In genomic region chr6:133741375-133741861, GRCh38 we compare ENCODE assay signal across 13 cellular contexts.
A peak's percentile ranks its signal among the peaks of the same experiment; 100 is the strongest.
DNase-seq lines count a peak whose midpoint lies in the region; TF ChIP-seq lines count a peak whose summit lies in the region.
"Had no signal": no experiment of that assay in that cellular context is flagged by ENCODE, and none has a peak within 500 bp of the region (broad histone marks: within the 10 kb centered on the region; RNA-seq: fewer than 3 reads in every experiment).

No MANE protein-coding gene starts in this region.

- WGBS in H9 (ENCODE audit: extremely low coverage, insufficient read length, low lambda C conversion rate), result no CpG with 5 or more reads among the region's 5 CpGs

- TF ChIP-seq CTCF in H9 (conservative IDR thresholded peaks at IDR 0.05), result no peak

- H3K79me2 ChIP-seq in H9 (ENCODE audit: insufficient read depth, low read length), result no peaks in the 10 kb centered on the region

- H4K91ac ChIP-seq in H9 (ENCODE audit: insufficient read length, low read depth, low read length), result no peak overlapping the region

- H3K4ac ChIP-seq in H9 (ENCODE audit: low read depth, low read length), result no peak overlapping the region

- H3K9me3 Mint-ChIP-seq in H9, result no peaks in the 10 kb centered on the region

- peak overlapping the region in 1 of 2 experiments; percentile 26; a peak in 1 of 5 replicates for H3K4me3 Mint-ChIP-seq in H9
- H3K4me3 Mint-ChIP-seq: T-helper 17 cell had no signal

- no peak overlapping the region for H3K23ac ChIP-seq in H9 (ENCODE audit: insufficient read length, low read depth, low read length)

- H3K23me2 ChIP-seq in H9 (ENCODE audit: insufficient read length, low read depth, low read length, poor library complexity, severe bottlenecking), result no peaks in the 10 kb centered on the region

- H4K8ac ChIP-seq in H9 (replicated peaks; ENCODE audit: insufficient read length, low read depth, low read length), result no peak overlapping the region

- no peaks in the 10 kb centered on the region for H3K79me1 ChIP-seq in H9 (ENCODE audit: insufficient read depth, low read depth, low read length, poor library complexity, severe bottlenecking)

- peaks cover 16% of the 10 kb centered on the region in 2 experiments for H3K4me1 Mint-ChIP-seq in H9
- H3K4me1 Mint-ChIP-seq: T-helper 17 cell had no signal

- no peak overlapping the region for H2BK5ac ChIP-seq in H9 (ENCODE audit: insufficient read length, low read length)

- no peak overlapping the region for H2BK15ac ChIP-seq in H9 (ENCODE audit: low read depth, low read length)

- H3K14ac ChIP-seq in H9 (ENCODE audit: insufficient read depth, low read length), result no peak overlapping the region; the same call in 1 of the 2 replicates

- H3K27me3 Mint-ChIP-seq in H9 (ENCODE audit: low read depth), result no peaks in the 10 kb centered on the region
- H3K27me3 Mint-ChIP-seq: T-helper 17 cell had no signal

- no peak overlapping the region for H2BK120ac ChIP-seq in H9 (ENCODE audit: low read depth, low read length, poor library complexity, severe bottlenecking)

- peaks cover 0 to 1% (median 0%) of the 10 kb centered on the region in 3 experiments; a peak in 1 of 7 replicates for H3K36me3 Mint-ChIP-seq in H9 (ENCODE audit: insufficient read depth in 1 of 3, low read depth in 3 of 3)

- H2BK12ac ChIP-seq in H9 (ENCODE audit: insufficient read length, low read depth, low read length), result no peak overlapping the region

- H3K4me1 ChIP-seq in subcutaneous abdominal adipose tissue (ENCODE audit: control insufficient read depth in 5 of 5, insufficient read depth in 5 of 5, low read length in 5 of 5) (peaks cover 0 to 11% (median 8%) of the 10 kb centered on the region in 5 donors), H9 (ENCODE audit: insufficient read depth, low read length) (no peaks in the 10 kb centered on the region; the same call in 1 of the 2 replicates)

- H3K27ac Mint-ChIP-seq in H9, result peak overlapping the region in 1 of 3 experiments; percentile 16; a peak in 2 of 7 replicates
- H3K27ac Mint-ChIP-seq: T-helper 17 cell had no signal

- H3T11ph ChIP-seq in H9 (ENCODE audit: low read length), result no peak overlapping the region

- no peak overlapping the region for H2BK20ac ChIP-seq in H9 (ENCODE audit: low read depth, low read length, poor library complexity, severe bottlenecking)

- H2AK5ac ChIP-seq in H9 (ENCODE audit: insufficient read length, low read length), result no peak overlapping the region

- H3K18ac ChIP-seq in H9 (ENCODE audit: insufficient read length, low read depth, low read length), result no peak overlapping the region

- H3K4me2 ChIP-seq in H9 (ENCODE audit: insufficient read depth, insufficient read length, low read length), result no peak overlapping the region

- peak; percentile 3 for DNase-seq in NCI-H510A treated with DMSO at 0.1 percent for 48 hours (lab: John Stamatoyannopoulos, UW)
- DNase-seq in NCI-H510A (lab: John Stamatoyannopoulos, UW), result no peak
- DNase-seq in NCI-H82 treated with DMSO at 0.1 percent for 48 hours (lab: John Stamatoyannopoulos, UW; ENCODE audit: unreplicated experiment), result peak; percentile 90
- peak; percentile 67 for DNase-seq in fibroblast of peridontal ligament (ENCODE audit: extremely low read depth)
- no peak for DNase-seq in H9
- DNase-seq in activated CD4-positive, alpha-beta T cell treated with anti-CD3 and anti-CD28 coated beads, Interleukin-2, amount 50 U/mL, for 1 hour, result no peak
- no peak for DNase-seq in EL
- DNase-seq: 8988T; dermis blood vessel endothelial cell; kidney glomerular epithelial cell; stimulated activated CD8-positive, alpha-beta memory T cell treated with anti-CD3 and anti-CD28 coated beads, Interleukin-4, amount 100 ng/mL, for 48 hours; T-helper 17 cell had no signal

- H3K36me3 ChIP-seq in subcutaneous abdominal adipose tissue (ENCODE audit: control insufficient read depth in 5 of 5, insufficient read depth in 5 of 5, low read length in 5 of 5), result no peaks in the 10 kb centered on the region

- H3K9ac ChIP-seq in subcutaneous abdominal adipose tissue (ENCODE audit: low read length in 5 of 5) (no peak overlapping the region), H9 (ENCODE audit: extremely low read depth, insufficient read length, low read length) (no peak overlapping the region)

- H3K4me3 ChIP-seq in subcutaneous abdominal adipose tissue (ENCODE audit: low read depth in 1 of 5, low read length in 5 of 5), result peak overlapping the region in 3 of 5 donors; percentile 6 to 18 (median 12)

- no peaks in the 10 kb centered on the region for H3K27me3 ChIP-seq in subcutaneous abdominal adipose tissue (ENCODE audit: control insufficient read depth in 5 of 5, insufficient read depth in 4 of 5, low read length in 5 of 5)
- H3K27me3 ChIP-seq in H9 (ENCODE audit: insufficient read depth, low read length), result no peaks in the 10 kb centered on the region

- no peak overlapping the region for H3K56ac ChIP-seq in H9 (ENCODE audit: insufficient read length, low read depth, low read length)

- no peak overlapping the region for H4K5ac ChIP-seq in H9 (ENCODE audit: insufficient read length, low read depth, low read length)

- H4K20me1 ChIP-seq in H9 (ENCODE audit: control insufficient read depth, insufficient read depth, insufficient read length), result no peaks in the 10 kb centered on the region

- H2AFZ ChIP-seq in H9 (ENCODE audit: low read length), result no peak overlapping the region

- H3K27ac ChIP-seq in subcutaneous abdominal adipose tissue (ENCODE audit: low read depth, low read length) (no peak overlapping the region), H9 (ENCODE audit: insufficient read length, low read depth, low read length) (no peak overlapping the region)

- H3K9me3 ChIP-seq in subcutaneous abdominal adipose tissue (ENCODE audit: control insufficient read depth in 5 of 5, low read length in 5 of 5), result no peaks in the 10 kb centered on the region
- H3K9me3 ChIP-seq in H9 (ENCODE audit: control insufficient read depth, low read depth, low read length), result no peaks in the 10 kb centered on the region

Comparison
In these comparisons a context has a peak if more than half of its experiments do, and no peak if none do; other contexts are left out.
1. DNase-seq: peak in NCI-H510A treated with DMSO at 0.1 percent for 48 hours (single experiment), NCI-H82 treated with DMSO at 0.1 percent for 48 hours (single experiment) and fibroblast of peridontal ligament (single experiment); none in NCI-H510A (single experiment), H9 (single experiment), activated CD4-positive, alpha-beta T cell treated with anti-CD3 and anti-CD28 coated beads, Interleukin-2, amount 50 U/mL, for 1 hour (single experiment) and EL (single experiment).